1 cellular context compared by ENCODE assay signal in the genomic region with DNA sequence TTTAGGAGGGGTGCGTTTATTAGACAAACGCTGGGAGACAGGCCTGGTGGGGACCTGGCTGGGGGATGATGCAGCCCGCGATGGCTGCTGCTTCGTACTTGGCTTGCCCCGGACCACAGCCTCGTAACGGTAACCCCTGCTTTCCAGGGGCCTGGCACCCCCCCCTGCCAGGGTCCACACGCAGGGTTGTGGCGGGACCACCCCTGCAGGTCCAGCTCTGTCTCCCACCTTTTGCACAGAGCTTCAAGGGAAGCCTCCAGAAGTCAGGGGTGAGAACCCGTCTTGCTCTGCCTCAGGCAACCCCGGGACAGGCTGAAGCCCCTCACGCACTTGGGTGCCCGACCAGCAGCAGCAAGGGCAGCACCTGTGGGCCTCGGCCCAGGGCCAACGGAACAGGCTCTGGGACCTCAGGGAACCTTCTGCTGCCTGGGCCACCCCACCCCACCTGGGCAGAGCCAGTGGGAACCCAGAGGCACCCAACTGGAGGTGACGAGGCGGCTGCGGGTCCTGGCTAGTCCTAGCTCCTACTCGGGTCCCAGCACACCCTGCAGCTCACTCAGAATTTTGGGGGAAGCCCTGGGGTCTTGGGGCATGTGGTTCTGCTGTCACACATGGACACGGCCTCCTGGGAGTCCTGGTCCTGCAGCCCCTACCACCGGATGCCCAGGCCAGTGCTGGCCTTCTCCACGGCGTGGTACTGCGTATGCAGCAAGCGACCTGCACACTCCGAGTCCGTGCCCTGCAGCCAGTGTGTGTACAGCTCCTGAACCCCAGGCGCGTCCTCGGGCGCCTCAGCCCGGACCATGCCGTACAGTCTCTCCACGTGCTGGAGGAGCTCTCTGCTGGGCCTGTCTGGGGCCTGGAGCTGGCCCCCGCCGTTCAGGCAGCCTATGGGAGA.
TF ChIP-seq lines count a peak whose summit lies in the region.

No MANE protein-coding gene starts in this region.

TF ChIP-seq in HCT116, 20 proteins besides CTCF, POLR2A, EP300 and RAD21 (continued from another document):
- TF ChIP-seq, protein P1, sequence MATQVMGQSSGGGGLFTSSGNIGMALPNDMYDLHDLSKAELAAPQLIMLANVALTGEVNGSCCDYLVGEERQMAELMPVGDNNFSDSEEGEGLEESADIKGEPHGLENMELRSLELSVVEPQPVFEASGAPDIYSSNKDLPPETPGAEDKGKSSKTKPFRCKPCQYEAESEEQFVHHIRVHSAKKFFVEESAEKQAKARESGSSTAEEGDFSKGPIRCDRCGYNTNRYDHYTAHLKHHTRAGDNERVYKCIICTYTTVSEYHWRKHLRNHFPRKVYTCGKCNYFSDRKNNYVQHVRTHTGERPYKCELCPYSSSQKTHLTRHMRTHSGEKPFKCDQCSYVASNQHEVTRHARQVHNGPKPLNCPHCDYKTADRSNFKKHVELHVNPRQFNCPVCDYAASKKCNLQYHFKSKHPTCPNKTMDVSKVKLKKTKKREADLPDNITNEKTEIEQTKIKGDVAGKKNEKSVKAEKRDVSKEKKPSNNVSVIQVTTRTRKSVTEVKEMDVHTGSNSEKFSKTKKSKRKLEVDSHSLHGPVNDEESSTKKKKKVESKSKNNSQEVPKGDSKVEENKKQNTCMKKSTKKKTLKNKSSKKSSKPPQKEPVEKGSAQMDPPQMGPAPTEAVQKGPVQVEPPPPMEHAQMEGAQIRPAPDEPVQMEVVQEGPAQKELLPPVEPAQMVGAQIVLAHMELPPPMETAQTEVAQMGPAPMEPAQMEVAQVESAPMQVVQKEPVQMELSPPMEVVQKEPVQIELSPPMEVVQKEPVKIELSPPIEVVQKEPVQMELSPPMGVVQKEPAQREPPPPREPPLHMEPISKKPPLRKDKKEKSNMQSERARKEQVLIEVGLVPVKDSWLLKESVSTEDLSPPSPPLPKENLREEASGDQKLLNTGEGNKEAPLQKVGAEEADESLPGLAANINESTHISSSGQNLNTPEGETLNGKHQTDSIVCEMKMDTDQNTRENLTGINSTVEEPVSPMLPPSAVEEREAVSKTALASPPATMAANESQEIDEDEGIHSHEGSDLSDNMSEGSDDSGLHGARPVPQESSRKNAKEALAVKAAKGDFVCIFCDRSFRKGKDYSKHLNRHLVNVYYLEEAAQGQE (IDR thresholded peaks at IDR 0.05; ENCODE audit: low read depth) = no peak
- TF ChIP-seq SIN3A (IDR thresholded peaks at IDR 0.05; ENCODE audit: low read depth) (no peak), EZH2phosphoT487 (IDR thresholded peaks at IDR 0.05; ENCODE audit: borderline replicate concordance) (no peak), EGR1 (IDR thresholded peaks at IDR 0.05; ENCODE audit: low read depth) (no peak)
